ENCODE assay signal across 10 cellular contexts in the genomic region with DNA sequence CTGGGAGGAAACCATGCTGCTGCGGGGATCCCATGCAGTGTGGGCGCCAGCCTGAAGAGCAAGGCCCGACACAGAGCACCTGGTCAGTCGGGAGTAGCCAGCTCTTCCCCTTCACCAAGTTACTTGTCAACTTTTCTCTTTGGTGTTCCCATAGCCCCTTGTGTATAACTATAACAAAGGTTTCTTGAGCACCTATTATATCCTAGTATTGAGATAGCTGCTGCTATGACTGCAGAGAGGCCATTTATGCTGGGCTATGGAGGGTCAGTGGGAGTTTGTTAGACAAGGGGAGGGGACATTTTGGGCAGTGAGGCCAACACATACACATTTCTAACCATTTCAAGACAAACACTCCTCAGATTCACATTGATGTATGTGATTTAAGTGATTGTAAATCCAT. TPM values are rescaled to one million over a fixed set of nuclear protein-coding genes. Genes with fewer than 3 reads are reported as not detected.
DNase-seq lines count a peak whose midpoint lies in the region; ATAC-seq, FAIRE-seq and TF ChIP-seq lines count a peak whose summit lies in the region.
"Had no signal": no experiment of that assay in that cellular context is flagged by ENCODE, and none has a peak within 500 bp of the region (broad histone marks: within the 10 kb centered on the region; RNA-seq: fewer than 3 reads in every experiment).

No MANE protein-coding gene starts in this region.

- ATAC-seq in memory B cell (ENCODE audit: low read depth) = no peak
- ATAC-seq in GM18505 (IDR thresholded peaks at IDR 0.05; ENCODE audit: unreplicated experiment) = no peak

- intact Hi-C loops in activated CD4-positive, alpha-beta memory T cell treated with anti-CD3 and anti-CD28 coated beads for 36 hours (cut with micrococcal nuclease) = loop anchor here (1.0 to 2.0 kb wide), 2 partner anchors 8 to 130 kb away; no protein-coding TSS in a partner anchor
- intact Hi-C loops in thyroid gland (cut with DNase I) = no loop called here

- no peak overlapping the region for H3K27ac ChIP-seq in astrocyte (ENCODE audit: low read depth, low read length)
- H3K27ac ChIP-seq in thyroid gland = peak overlapping the region in 2 of 3 donors; percentile 65 to 80

- H3K4me1 ChIP-seq in astrocyte (ENCODE audit: insufficient read depth, low read length) (peaks cover 38% of the 10 kb centered on the region), thyroid gland (peaks cover 7 to 40% of the 10 kb centered on the region in 2 donors)

- H3K4me3 Mint-ChIP-seq in activated CD4-positive, alpha-beta memory T cell treated with anti-CD3 and anti-CD28 coated beads, Interleukin-2, amount 10 ng/mL, durations not matched to agents 7 days and 5 days = no peak overlapping the region
- H3K4me3 Mint-ChIP-seq in activated CD4-positive, alpha-beta memory T cell treated with anti-CD3 and anti-CD28 coated beads for 36 hours = no peak overlapping the region
- H3K4me3 Mint-ChIP-seq in astrocyte (ENCODE audit: unreplicated experiment) = no peak overlapping the region
- no peak overlapping the region for H3K4me3 Mint-ChIP-seq in memory B cell

- H3K27me3 Mint-ChIP-seq in activated CD4-positive, alpha-beta memory T cell treated with anti-CD3 and anti-CD28 coated beads, Interleukin-2, amount 10 ng/mL, durations not matched to agents 7 days and 5 days = no peaks in the 10 kb centered on the region
- H3K27me3 Mint-ChIP-seq in activated CD4-positive, alpha-beta memory T cell treated with anti-CD3 and anti-CD28 coated beads for 36 hours = no peaks in the 10 kb centered on the region
- H3K27me3 Mint-ChIP-seq in astrocyte (ENCODE audit: low read depth, unreplicated experiment) = no peaks in the 10 kb centered on the region
- no peaks in the 10 kb centered on the region for H3K27me3 Mint-ChIP-seq in memory B cell
- H3K27me3 Mint-ChIP-seq: natural killer cell treated with Interleukin-12 subunit alpha and Interleukin-12 subunit beta and Interleukin-15 and Interleukin-18, amount 100 ng/mL, for 72 hours had no signal

- H3K27me3 ChIP-seq in astrocyte (ENCODE audit: insufficient read depth, low read length) (no peaks in the 10 kb centered on the region), thyroid gland (no peaks in the 10 kb centered on the region)

- H2AFZ ChIP-seq in astrocyte (ENCODE audit: low read depth, low read length) = no peak overlapping the region

- no peak for FAIRE-seq in astrocyte (lab: Jason Lieb, UNC)

- H3K4me2 ChIP-seq in astrocyte (ENCODE audit: low read length) = peak overlapping the region; percentile 75

- H3K4me1 Mint-ChIP-seq in activated CD4-positive, alpha-beta memory T cell treated with anti-CD3 and anti-CD28 coated beads, Interleukin-2, amount 10 ng/mL, durations not matched to agents 7 days and 5 days = peaks cover 93% of the 10 kb centered on the region
- H3K4me1 Mint-ChIP-seq in activated CD4-positive, alpha-beta memory T cell treated with anti-CD3 and anti-CD28 coated beads for 36 hours (ENCODE audit: low read depth) = peaks cover 91% of the 10 kb centered on the region
- peaks cover 52% of the 10 kb centered on the region for H3K4me1 Mint-ChIP-seq in astrocyte (ENCODE audit: low read depth, unreplicated experiment)
- H3K4me1 Mint-ChIP-seq in memory B cell = peaks cover 38% of the 10 kb centered on the region

- TF ChIP-seq POLR2A in thyroid gland (IDR thresholded peaks at IDR 0.05) (no peak), GM18505 (IDR thresholded peaks at IDR 0.05; ENCODE audit: borderline replicate concordance, extremely low read depth, insufficient read depth, insufficient read length) (no peak)

- H3K36me3 Mint-ChIP-seq in activated CD4-positive, alpha-beta memory T cell treated with anti-CD3 and anti-CD28 coated beads, Interleukin-2, amount 10 ng/mL, durations not matched to agents 7 days and 5 days (ENCODE audit: low read depth) = peaks cover 15% of the 10 kb centered on the region
- H3K36me3 Mint-ChIP-seq in activated CD4-positive, alpha-beta memory T cell treated with anti-CD3 and anti-CD28 coated beads for 36 hours = peaks cover 6% of the 10 kb centered on the region
- H3K36me3 Mint-ChIP-seq in astrocyte (ENCODE audit: low read depth, unreplicated experiment) (no peaks in the 10 kb centered on the region), memory B cell (peaks cover 4% of the 10 kb centered on the region)
- H3K36me3 Mint-ChIP-seq: natural killer cell treated with Interleukin-12 subunit alpha and Interleukin-12 subunit beta and Interleukin-15 and Interleukin-18, amount 100 ng/mL, for 72 hours had no signal

- peaks cover 30% of the 10 kb centered on the region for H3K79me2 ChIP-seq in astrocyte (ENCODE audit: insufficient read depth, low read length)

- H3K9ac ChIP-seq in astrocyte (ENCODE audit: low read length) = no peak overlapping the region

- peak overlapping the region; percentile 89 for H3K27ac Mint-ChIP-seq in activated CD4-positive, alpha-beta memory T cell treated with anti-CD3 and anti-CD28 coated beads, Interleukin-2, amount 10 ng/mL, durations not matched to agents 7 days and 5 days
- no peak overlapping the region for H3K27ac Mint-ChIP-seq in activated CD4-positive, alpha-beta memory T cell treated with anti-CD3 and anti-CD28 coated beads for 36 hours
- H3K27ac Mint-ChIP-seq in astrocyte (ENCODE audit: unreplicated experiment) (peak overlapping the region; percentile 99), memory B cell (peak overlapping the region; percentile 32)

- no peaks in the 10 kb centered on the region for H3K9me3 Mint-ChIP-seq in activated CD4-positive, alpha-beta memory T cell treated with anti-CD3 and anti-CD28 coated beads, Interleukin-2, amount 10 ng/mL, durations not matched to agents 7 days and 5 days
- H3K9me3 Mint-ChIP-seq in activated CD4-positive, alpha-beta memory T cell treated with anti-CD3 and anti-CD28 coated beads for 36 hours = no peaks in the 10 kb centered on the region
- H3K9me3 Mint-ChIP-seq in astrocyte (ENCODE audit: unreplicated experiment) (no peaks in the 10 kb centered on the region), memory B cell (no peaks in the 10 kb centered on the region)
- H3K9me3 Mint-ChIP-seq: natural killer cell treated with Interleukin-12 subunit alpha and Interleukin-12 subunit beta and Interleukin-15 and Interleukin-18, amount 100 ng/mL, for 72 hours had no signal

- H4K20me1 ChIP-seq in astrocyte (ENCODE audit: insufficient read depth, low read length) = no peaks in the 10 kb centered on the region

- no peak for DNase-seq in activated CD4-positive, alpha-beta memory T cell treated with anti-CD3 and anti-CD28 coated beads, Interleukin-2, amount 10 ng/mL, durations not matched to agents 7 days and 5 days
- DNase-seq in activated CD4-positive, alpha-beta memory T cell treated with anti-CD3 and anti-CD28 coated beads for 36 hours = no peak
- DNase-seq in astrocyte (ENCODE audit: low read depth) (no peak), memory B cell (ENCODE audit: low spot score in 2 of 2) (no peak), thyroid gland (no peak), NAMALWA (ENCODE audit: low spot score) (no peak), foreskin melanocyte (no peak)
- DNase-seq: NCI-H1930 had no signal

- CTCF ChIA-PET in activated CD4-positive, alpha-beta memory T cell treated with anti-CD3 and anti-CD28 coated beads, Interleukin-2, amount 10 ng/mL, durations not matched to agents 7 days and 5 days (lab: Charles Lee) = interaction anchor here (1.0 to 2.5 kb wide), 3 partner anchors 9 to 32 kb away, joined by 3 to 26 read pairs (median 4); a partner anchor contains a TSS
- CTCF ChIA-PET in activated CD4-positive, alpha-beta memory T cell treated with anti-CD3 and anti-CD28 coated beads for 36 hours (lab: Charles Lee) = interaction anchor here (2.0 kb wide), 1 partner anchor 9 kb away, joined by 12 read pairs; no protein-coding TSS in a partner anchor

- H3K9me3 ChIP-seq in astrocyte (ENCODE audit: insufficient read depth, low read depth, low read length) (no peaks in the 10 kb centered on the region), thyroid gland (no peaks in the 10 kb centered on the region)

- H3K36me3 ChIP-seq in astrocyte (ENCODE audit: insufficient read depth, low read length) (no peaks in the 10 kb centered on the region), thyroid gland (no peaks in the 10 kb centered on the region)

- H3K4me3 ChIP-seq in astrocyte (ENCODE audit: insufficient read depth, low read depth, low read length) (no peak overlapping the region), thyroid gland (replicated peaks in 1 of 3) (no peak overlapping the region)

- 88 to 98% methylated on average over 4 of the region's 4 CpGs for WGBS in thyroid gland, 2 donors

- TF ChIP-seq CTCF in astrocyte (IDR thresholded peaks at IDR 0.05; ENCODE audit: insufficient read depth, low read depth, low read length) (no peak), thyroid gland (IDR thresholded peaks at IDR 0.05) (no peak)

- POLR2A ChIA-PET in activated CD4-positive, alpha-beta memory T cell treated with anti-CD3 and anti-CD28 coated beads, Interleukin-2, amount 10 ng/mL, durations not matched to agents 7 days and 5 days (lab: Charles Lee) = interaction anchor here (1.1 to 1.7 kb wide), 3 partner anchors 10 to 362 kb away, joined by 3 to 18 read pairs (median 9); a partner anchor contains a TSS
- POLR2A ChIA-PET in activated CD4-positive, alpha-beta memory T cell treated with anti-CD3 and anti-CD28 coated beads for 36 hours (lab: Charles Lee) = interaction anchor here (0.6 to 2.6 kb wide), 2 partner anchors 10 to 32 kb away, joined by 3 to 14 read pairs; a partner anchor contains a TSS

RNA-seq across cellular contexts. Expression of a gene that starts 10.8 kb away (rescaled TPM):
- total RNA-seq in activated CD4-positive, alpha-beta memory T cell treated with anti-CD3 and anti-CD28 coated beads, Interleukin-2, amount 10 ng/mL, durations not matched to agents 7 days and 5 days = 10 to 100 TPM; 36.8 to 37.8 TPM
- 10 to 100 TPM; 53.5 to 53.7 TPM for total RNA-seq in activated CD4-positive, alpha-beta memory T cell treated with anti-CD3 and anti-CD28 coated beads for 36 hours
- total RNA-seq in astrocyte = 46.2 and 46.7 TPM in 2 replicates
- 10 to 100 TPM in 3 of 4 donors, 1 to 10 TPM in 1; 6.7 to 47.8 (median 26.9) TPM for total RNA-seq in thyroid gland
